In genomic region chr2:158359846-158360245, GRCh38 we compare ENCODE assay signal across 13 cellular contexts.
DNase-seq lines count a peak whose midpoint lies in the region; ATAC-seq and TF ChIP-seq lines count a peak whose summit lies in the region.
"Had no signal": no experiment of that assay in that cellular context is flagged by ENCODE, and none has a peak within 500 bp of the region (broad histone marks: within the 10 kb centered on the region; RNA-seq: fewer than 3 reads in every experiment).

No MANE protein-coding gene starts in this region.

- H3K27ac ChIP-seq in colonic mucosa = no peak overlapping the region

- ATAC-seq in stimulated activated naive CD8-positive, alpha-beta T cell treated with anti-CD3 and anti-CD28 coated beads, Interleukin-15, Interleukin-2, amounts not matched to agents 100 U/mL and 50 U/mL, for 24 hours = no peak
- ATAC-seq in stimulated activated naive CD8-positive, alpha-beta T cell treated with anti-CD3 and anti-CD28 coated beads, Interleukin-15, amount 100 ng/mL, for 72 hours = no peak
- ATAC-seq in GM19463 (IDR thresholded peaks at IDR 0.05; ENCODE audit: unreplicated experiment) = no peak
- ATAC-seq in GM19328 (IDR thresholded peaks at IDR 0.05; ENCODE audit: unreplicated experiment) = no peak
- ATAC-seq in HG03280 (IDR thresholded peaks at IDR 0.05; ENCODE audit: unreplicated experiment) = no peak
- ATAC-seq: HCT116 had no signal

- H3K9me3 Mint-ChIP-seq in stimulated activated naive CD8-positive, alpha-beta T cell treated with anti-CD3 and anti-CD28 coated beads, Interleukin-15, amount 100 ng/mL, for 72 hours = peaks cover 14 to 34% of the 10 kb centered on the region in 2 donors

- H3K27ac Mint-ChIP-seq in stimulated activated naive CD8-positive, alpha-beta T cell treated with anti-CD3 and anti-CD28 coated beads, Interleukin-15, amount 100 ng/mL, for 72 hours = no peak overlapping the region
- H3K27ac Mint-ChIP-seq: activated T-helper 1 cell treated with anti-CD3 and anti-CD28 coated beads, Interleukin-12 subunit alpha, Interleukin-12 subunit beta, Interleukin-2, Interleukin-4 antibody, amounts not matched to agents 30 ng/mL and 10 ng/mL and 1 ng/mL, durations not matched to agents 14 hours and 24 hours and 36 hours; CD4-positive, CD25-positive, alpha-beta regulatory T cell; progenitor cell of endocrine pancreas had no signal

- H3K9ac ChIP-seq in colonic mucosa (ENCODE audit: low read depth in 2 of 2, low read length in 2 of 2) = no peak overlapping the region

- peak; percentile 10 for DNase-seq in stimulated activated naive CD8-positive, alpha-beta T cell treated with anti-CD3 and anti-CD28 coated beads, Interleukin-15, Interleukin-2, amounts not matched to agents 100 U/mL and 50 U/mL, for 24 hours
- no peak for DNase-seq in stimulated activated naive CD8-positive, alpha-beta T cell treated with anti-CD3 and anti-CD28 coated beads, Interleukin-15, amount 100 ng/mL, for 72 hours
- DNase-seq in NCI-H2227 (lab: John Stamatoyannopoulos, UW; ENCODE audit: unreplicated experiment) = peak; percentile 55
- peak; percentile 17 for DNase-seq in colonic mucosa
- DNase-seq in T-helper 1 cell = no peak
- DNase-seq: CD4-positive, CD25-positive, alpha-beta regulatory T cell; NCI-H345 had no signal

- H3K36me3 ChIP-seq in colonic mucosa = no peaks in the 10 kb centered on the region

- H3K27me3 Mint-ChIP-seq in stimulated activated naive CD8-positive, alpha-beta T cell treated with anti-CD3 and anti-CD28 coated beads, Interleukin-15, amount 100 ng/mL, for 72 hours = peaks cover 13% of the 10 kb centered on the region
- H3K27me3 Mint-ChIP-seq: CD4-positive, CD25-positive, alpha-beta regulatory T cell; progenitor cell of endocrine pancreas had no signal

- no peaks in the 10 kb centered on the region for H3K4me1 ChIP-seq in colonic mucosa

- H3K27me3 ChIP-seq in colonic mucosa = no peaks in the 10 kb centered on the region

- TF ChIP-seq CTCF in colonic mucosa (IDR thresholded peaks at IDR 0.05) = no peak

- H3K9me3 ChIP-seq in colonic mucosa = no peaks in the 10 kb centered on the region

- intact Hi-C loops in colonic mucosa (cut with DNase I) = no loop called here

- peaks cover 8% of the 10 kb centered on the region for H3K4me1 Mint-ChIP-seq in stimulated activated naive CD8-positive, alpha-beta T cell treated with anti-CD3 and anti-CD28 coated beads, Interleukin-15, amount 100 ng/mL, for 72 hours
- H3K4me1 Mint-ChIP-seq: CD4-positive, CD25-positive, alpha-beta regulatory T cell had no signal

- H3K4me3 Mint-ChIP-seq in stimulated activated naive CD8-positive, alpha-beta T cell treated with anti-CD3 and anti-CD28 coated beads, Interleukin-15, amount 100 ng/mL, for 72 hours = no peak overlapping the region
- H3K4me3 Mint-ChIP-seq: activated T-helper 1 cell treated with anti-CD3 and anti-CD28 coated beads, Interleukin-12 subunit alpha, Interleukin-12 subunit beta, Interleukin-2, Interleukin-4 antibody, amounts not matched to agents 30 ng/mL and 10 ng/mL and 1 ng/mL, durations not matched to agents 14 hours and 24 hours and 36 hours; CD4-positive, CD25-positive, alpha-beta regulatory T cell had no signal

- no peak overlapping the region for H3K4me3 ChIP-seq in colonic mucosa

Comparison
In these comparisons a context has a peak if more than half of its experiments do, and no peak if none do; other contexts are left out.
1. DNase-seq: peak in stimulated activated naive CD8-positive, alpha-beta T cell treated with anti-CD3 and anti-CD28 coated beads, Interleukin-15, Interleukin-2, amounts not matched to agents 100 U/mL and 50 U/mL, for 24 hours (single experiment), NCI-H2227 (single experiment) and colonic mucosa (single experiment); none in stimulated activated naive CD8-positive, alpha-beta T cell treated with anti-CD3 and anti-CD28 coated beads, Interleukin-15, amount 100 ng/mL, for 72 hours (0 of 2) and T-helper 1 cell (0 of 5).